ENCODE assay signal across 6 cellular contexts in genomic region chr11:111878385-111878765, GRCh38. TPM values are rescaled to one million over a fixed set of nuclear protein-coding genes. Genes with fewer than 3 reads are reported as not detected.
DNase-seq lines count a peak whose midpoint lies in the region; ATAC-seq and TF ChIP-seq lines count a peak whose summit lies in the region.

No MANE protein-coding gene starts in this region.

- H3K27ac ChIP-seq in caudate nucleus (ENCODE audit: low read depth, low read length) (peak overlapping the region; percentile 98), osteoblast (ENCODE audit: low read depth, low read length) (peak overlapping the region; percentile 99)

- H4K20me1 ChIP-seq in osteoblast (ENCODE audit: insufficient read depth, low read length), result no peaks in the 10 kb centered on the region

- H3K27me3 ChIP-seq in osteoblast (ENCODE audit: insufficient read depth, low read length), result no peaks in the 10 kb centered on the region

- no peaks in the 10 kb centered on the region for H3K9me3 ChIP-seq in osteoblast (ENCODE audit: low read depth, low read length)

- DNase-seq in caudate nucleus (lab: John Stamatoyannopoulos, UW) (peak in 3 of 61 donors; percentile 51 to 65 (median 59)), osteoblast (ENCODE audit: insufficient read length, low spot score, missing footprints) (no peak), HT-29 (ENCODE audit: low spot score) (no peak), anterior cingulate cortex (lab: John Stamatoyannopoulos, UW) (no peak)

- no peaks in the 10 kb centered on the region for H3K79me2 ChIP-seq in osteoblast (ENCODE audit: insufficient read depth, low read length)

- H3K4me3 ChIP-seq in osteoblast (ENCODE audit: insufficient read depth, low read length), result peak overlapping the region; percentile 88

- TF ChIP-seq CTCF in osteoblast (IDR thresholded peaks at IDR 0.05; ENCODE audit: extremely low read depth, low read depth, low read length), result no peak

- H2AFZ ChIP-seq in osteoblast (ENCODE audit: low read length), result peak overlapping the region; percentile 97

- H3K36me3 ChIP-seq in osteoblast (ENCODE audit: insufficient read depth, low read length), result no peaks in the 10 kb centered on the region

- H3K4me2 ChIP-seq in osteoblast (ENCODE audit: insufficient read depth, low read length), result peak overlapping the region; percentile 97

- ATAC-seq in GM18907 (IDR thresholded peaks at IDR 0.05; ENCODE audit: unreplicated experiment), result peak; percentile 22
- ATAC-seq in HG03521 (IDR thresholded peaks at IDR 0.05; ENCODE audit: unreplicated experiment), result peak; percentile 3

- peaks cover 14% of the 10 kb centered on the region for H3K4me1 ChIP-seq in osteoblast (ENCODE audit: insufficient read depth, low read length)

RNA-seq across cellular contexts. Expression of gene FDXACB1, which starts 0.6 kb away (rescaled TPM):
- 1.4 and 1.5 TPM in 2 replicates for total RNA-seq in osteoblast
- 1.8 and 3.1 TPM in 2 replicates for total RNA-seq in HT-29 (2014; rRNA removed; shearing (Covaris generic))

RNA-seq across cellular contexts. Expression of gene CFAP68, which starts 1.0 kb away (rescaled TPM):
- 8.3 and 10.9 TPM in 2 replicates for total RNA-seq in osteoblast
- total RNA-seq in HT-29 (2014; rRNA removed; shearing (Covaris generic)), result 8.8 and 11.9 TPM in 2 replicates

RNA-seq across cellular contexts. Expression of gene ALG9, which starts 7.0 kb away (rescaled TPM):
- total RNA-seq in osteoblast, result 35.8 and 36.8 TPM in 2 replicates
- 16.5 and 23.9 TPM in 2 replicates for total RNA-seq in HT-29 (2014; rRNA removed; shearing (Covaris generic))

RNA-seq across cellular contexts. Expression of gene CRYAB, which starts 33.2 kb away (rescaled TPM):
- total RNA-seq in osteoblast, result 54.3 and 55.4 TPM in 2 replicates
- total RNA-seq in HT-29 (2014; rRNA removed; shearing (Covaris generic)), result not detected in 2 replicates

RNA-seq across cellular contexts. Expression of gene HSPB2, which starts 34.2 kb away (rescaled TPM):
- total RNA-seq in osteoblast, result 2.1 and 2.2 TPM in 2 replicates
- total RNA-seq in HT-29 (2014; rRNA removed; shearing (Covaris generic)), result not detected in 2 replicates
